13 cellular contexts compared by ENCODE assay signal in the genomic region with DNA sequence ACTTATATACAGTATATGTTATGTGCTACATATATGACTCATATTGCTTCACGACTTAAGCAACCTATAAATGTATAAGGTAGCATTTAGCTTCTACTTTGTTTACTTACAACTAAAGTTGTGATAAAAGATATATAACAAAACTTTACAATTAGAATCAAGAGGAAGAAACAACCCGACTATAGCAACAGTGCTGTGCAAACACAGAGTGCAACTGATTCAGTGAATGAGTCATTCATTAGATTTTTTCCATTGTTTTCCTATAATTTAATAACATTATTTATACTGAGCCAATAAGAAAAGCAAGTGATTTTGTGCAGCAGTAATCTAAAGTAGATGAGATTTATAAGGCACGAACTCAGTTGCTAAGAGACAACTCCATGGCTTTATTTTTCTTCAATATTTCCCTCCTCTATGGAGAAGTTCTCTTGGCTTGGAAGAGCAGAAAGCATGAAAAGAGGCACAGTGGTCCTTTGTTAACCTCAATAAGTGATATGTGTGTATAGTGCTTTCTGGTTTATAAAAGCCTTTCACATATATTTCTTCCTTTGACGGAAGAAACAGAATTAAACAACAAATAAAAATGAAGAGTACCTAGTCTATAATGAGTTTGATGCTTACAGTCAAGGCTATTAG. TPM values are rescaled to one million over a fixed set of nuclear protein-coding genes. Genes with fewer than 3 reads are reported as not detected.
DNase-seq lines count a peak whose midpoint lies in the region; ATAC-seq and TF ChIP-seq lines count a peak whose summit lies in the region.
"Had no signal": no experiment of that assay in that cellular context is flagged by ENCODE, and none has a peak within 500 bp of the region (broad histone marks: within the 10 kb centered on the region; RNA-seq: fewer than 3 reads in every experiment).

No MANE protein-coding gene starts in this region.

- no peak for ATAC-seq in stimulated activated effector memory CD8-positive, alpha-beta T cell treated with anti-CD3 and anti-CD28 coated beads, Interleukin-12 subunit alpha, Interleukin-12 subunit beta, amount 100 ng/mL, for 72 hours
- ATAC-seq in omental fat pad (ENCODE audit: low FRiP score): no peak
- ATAC-seq: GM12878, left colon, psoas muscle had no signal

- H3K4me1 Mint-ChIP-seq in neural crest cell (peaks cover 51% of the 10 kb centered on the region), endothelial cell (ENCODE audit: unreplicated experiment) (peaks cover 9% of the 10 kb centered on the region)
- H3K4me1 Mint-ChIP-seq in stimulated activated effector memory CD8-positive, alpha-beta T cell treated with anti-CD3 and anti-CD28 coated beads, Interleukin-12 subunit alpha, Interleukin-12 subunit beta, amount 100 ng/mL, for 72 hours: peaks cover 20% of the 10 kb centered on the region

- DNase-seq in DMS79 (lab: John Stamatoyannopoulos, UW) (peak; percentile 63), NCI-H345 treated with DMSO at 0.1 percent for 48 hours (lab: John Stamatoyannopoulos, UW; ENCODE audit: unreplicated experiment) (peak; percentile 42), dorsolateral prefrontal cortex (no peak), neural crest cell (ENCODE audit: low read depth, low spot score) (no peak), DMS53 (lab: John Stamatoyannopoulos, UW) (no peak), endothelial cell (ENCODE audit: low spot score) (no peak), omental fat pad (ENCODE audit: low spot score) (no peak)
- no peak for DNase-seq in stimulated activated effector memory CD8-positive, alpha-beta T cell treated with anti-CD3 and anti-CD28 coated beads, Interleukin-12 subunit alpha, Interleukin-12 subunit beta, amount 100 ng/mL, for 72 hours (ENCODE audit: low spot score in 2 of 2)
- DNase-seq: left colon, psoas muscle had no signal

- H3K4me3 ChIP-seq in dorsolateral prefrontal cortex: peak overlapping the region in 47 of 59 donors; percentile 4 to 56 (median 29)
- H3K4me3 ChIP-seq: cardiac muscle cell, GM12878, psoas muscle had no signal

- H3K27me3 Mint-ChIP-seq in neural crest cell (ENCODE audit: low read depth) (no peaks in the 10 kb centered on the region), endothelial cell (ENCODE audit: unreplicated experiment) (no peaks in the 10 kb centered on the region)

- H3K9me3 Mint-ChIP-seq in neural crest cell (no peaks in the 10 kb centered on the region), endothelial cell (ENCODE audit: unreplicated experiment) (no peaks in the 10 kb centered on the region)
- H3K9me3 Mint-ChIP-seq in stimulated activated effector memory CD8-positive, alpha-beta T cell treated with anti-CD3 and anti-CD28 coated beads, Interleukin-12 subunit alpha, Interleukin-12 subunit beta, amount 100 ng/mL, for 72 hours: no peaks in the 10 kb centered on the region
- H3K9me3 Mint-ChIP-seq: T-helper 1 cell treated with Interleukin-12 subunit alpha and Interleukin-12 subunit beta and Interleukin-4 antibody, amounts not matched to agents 30 μg/mL and 1 μg/mL, for 36 hours had no signal

- no peak for TF ChIP-seq CTCF in dorsolateral prefrontal cortex (IDR thresholded peaks at IDR 0.05 in 54 of 56, conservative IDR thresholded peaks at IDR 0.05 in 2 of 56; ENCODE audit: low read depth in 1 of 56, partially characterized antibody in 56 of 56)
- no peak for TF ChIP-seq CTCF in neural crest cell (conservative IDR thresholded peaks at IDR 0.05)
- TF ChIP-seq CTCF in endothelial cell (IDR thresholded peaks at IDR 0.05; ENCODE audit: unreplicated experiment): no peak
- no peak for TF ChIP-seq CTCF in omental fat pad (IDR thresholded peaks at IDR 0.05)

- H3K27ac ChIP-seq in dorsolateral prefrontal cortex: peak overlapping the region; percentile 19 to 92 (median 82)
- H3K27ac ChIP-seq: cardiac muscle cell, psoas muscle had no signal

- no peak overlapping the region for H3K4me3 Mint-ChIP-seq in neural crest cell
- H3K4me3 Mint-ChIP-seq in stimulated activated effector memory CD8-positive, alpha-beta T cell treated with anti-CD3 and anti-CD28 coated beads, Interleukin-12 subunit alpha, Interleukin-12 subunit beta, amount 100 ng/mL, for 72 hours: no peak overlapping the region
- H3K4me3 Mint-ChIP-seq in endothelial cell (ENCODE audit: unreplicated experiment): no peak overlapping the region
- H3K4me3 Mint-ChIP-seq: T-helper 1 cell treated with Interleukin-12 subunit alpha and Interleukin-12 subunit beta and Interleukin-4 antibody, amounts not matched to agents 30 μg/mL and 1 μg/mL, for 36 hours had no signal

- no peaks in the 10 kb centered on the region for H3K36me3 Mint-ChIP-seq in neural crest cell (ENCODE audit: low read depth)
- peaks cover 5% of the 10 kb centered on the region for H3K36me3 Mint-ChIP-seq in stimulated activated effector memory CD8-positive, alpha-beta T cell treated with anti-CD3 and anti-CD28 coated beads, Interleukin-12 subunit alpha, Interleukin-12 subunit beta, amount 100 ng/mL, for 72 hours
- no peaks in the 10 kb centered on the region for H3K36me3 Mint-ChIP-seq in endothelial cell (ENCODE audit: low read depth, unreplicated experiment)

- H3K27ac Mint-ChIP-seq in neural crest cell (ENCODE audit: unreplicated experiment) (peak overlapping the region; percentile 65), endothelial cell (ENCODE audit: unreplicated experiment) (no peak overlapping the region)
- no peak overlapping the region for H3K27ac Mint-ChIP-seq in stimulated activated effector memory CD8-positive, alpha-beta T cell treated with anti-CD3 and anti-CD28 coated beads, Interleukin-12 subunit alpha, Interleukin-12 subunit beta, amount 100 ng/mL, for 72 hours

- H3K27me3 ChIP-seq in dorsolateral prefrontal cortex: no peaks in the 10 kb centered on the region
- H3K27me3 ChIP-seq: cardiac muscle cell had no signal

- intact Hi-C loops in dorsolateral prefrontal cortex (cut with DNase I): no loop called here

RNA-seq across cellular contexts. Expression of gene CEP41, which starts 19.8 kb away (rescaled TPM):
- total RNA-seq in dorsolateral prefrontal cortex (10 to 100 TPM; 10.4 to 41.3 (median 27.0) TPM), neural crest cell (27.8 and 29.3 TPM in 2 replicates), endothelial cell (ENCODE audit: unreplicated experiment) (14.3 TPM), omental fat pad (10 to 100 TPM in 1 of 4 donors, 1 to 10 TPM in 3; 6.8 to 11.8 (median 8.5) TPM)

RNA-seq across cellular contexts. Expression of gene CPA1, which starts 40.8 kb away (rescaled TPM):
- total RNA-seq in dorsolateral prefrontal cortex (under 1 TPM in 4 of 120 experiments, not detected in 116; 0.45 to 0.63 (median 0.56) TPM), neural crest cell (not detected in 2 replicates), endothelial cell (ENCODE audit: unreplicated experiment) (not detected), omental fat pad (1 to 10 TPM in 3 of 4 donors, not detected in 1; 2.0 to 4.5 (median 2.3) TPM)

Comparison
In these comparisons a context has a peak if more than half of its experiments do, and no peak if none do; other contexts are left out.
1. DNase-seq: peak in DMS79 (single experiment) and NCI-H345 treated with DMSO at 0.1 percent for 48 hours (single experiment); none in dorsolateral prefrontal cortex (0 of 10), neural crest cell (single experiment), stimulated activated effector memory CD8-positive, alpha-beta T cell treated with anti-CD3 and anti-CD28 coated beads, Interleukin-12 subunit alpha, Interleukin-12 subunit beta, amount 100 ng/mL, for 72 hours (0 of 2), DMS53 (single experiment), endothelial cell (single experiment) and omental fat pad (single experiment).